Comparison of ENCODE assay signal across 1 cellular context in the genomic region with DNA sequence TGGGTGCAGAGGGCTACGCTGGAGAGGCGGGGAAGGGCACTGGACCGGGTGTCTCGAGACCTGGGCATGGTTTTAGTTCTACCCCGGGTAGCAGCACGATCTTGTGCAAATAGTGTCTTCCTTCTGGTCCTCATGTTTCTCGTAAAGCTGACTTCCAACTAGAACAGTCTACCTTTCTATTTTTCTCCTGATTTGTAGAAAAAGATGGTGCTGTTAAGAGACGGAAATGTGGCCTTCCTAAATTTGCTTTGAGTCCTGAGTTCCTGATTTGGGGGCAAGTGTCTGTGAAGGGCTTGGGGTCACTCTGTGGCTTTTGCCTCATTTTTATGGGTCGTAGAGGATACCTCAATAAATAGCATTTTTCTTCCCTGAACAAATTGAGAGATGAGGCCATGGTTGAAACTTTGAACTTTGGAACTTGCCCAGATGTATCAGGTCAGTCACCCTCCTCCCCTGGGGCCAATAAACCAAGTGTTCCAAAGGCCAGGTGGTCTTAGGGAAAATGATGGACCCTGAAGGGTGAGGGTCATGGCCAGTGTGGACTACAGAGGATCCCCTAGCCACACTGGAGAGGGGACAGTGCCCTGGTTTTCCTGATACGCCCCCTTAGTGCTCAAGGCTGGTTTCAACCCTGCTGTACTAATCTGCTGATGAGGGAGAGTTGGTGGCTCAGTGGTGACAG.
TF ChIP-seq lines count a peak whose summit lies in the region.

No MANE protein-coding gene starts in this region.

TF ChIP-seq in liver, 16 proteins besides CTCF, POLR2A, EP300 and RAD21 (continued from another document):
- TF ChIP-seq, protein P1, sequence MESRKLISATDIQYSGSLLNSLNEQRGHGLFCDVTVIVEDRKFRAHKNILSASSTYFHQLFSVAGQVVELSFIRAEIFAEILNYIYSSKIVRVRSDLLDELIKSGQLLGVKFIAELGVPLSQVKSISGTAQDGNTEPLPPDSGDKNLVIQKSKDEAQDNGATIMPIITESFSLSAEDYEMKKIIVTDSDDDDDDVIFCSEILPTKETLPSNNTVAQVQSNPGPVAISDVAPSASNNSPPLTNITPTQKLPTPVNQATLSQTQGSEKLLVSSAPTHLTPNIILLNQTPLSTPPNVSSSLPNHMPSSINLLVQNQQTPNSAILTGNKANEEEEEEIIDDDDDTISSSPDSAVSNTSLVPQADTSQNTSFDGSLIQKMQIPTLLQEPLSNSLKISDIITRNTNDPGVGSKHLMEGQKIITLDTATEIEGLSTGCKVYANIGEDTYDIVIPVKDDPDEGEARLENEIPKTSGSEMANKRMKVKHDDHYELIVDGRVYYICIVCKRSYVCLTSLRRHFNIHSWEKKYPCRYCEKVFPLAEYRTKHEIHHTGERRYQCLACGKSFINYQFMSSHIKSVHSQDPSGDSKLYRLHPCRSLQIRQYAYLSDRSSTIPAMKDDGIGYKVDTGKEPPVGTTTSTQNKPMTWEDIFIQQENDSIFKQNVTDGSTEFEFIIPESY (IDR thresholded peaks at IDR 0.05): no peak
- TF ChIP-seq HNF4A (conservative IDR thresholded peaks at IDR 0.05) (peak; percentile 98 to 99), NR2F2 (IDR thresholded peaks at IDR 0.05) (peak; percentile 52)
- TF ChIP-seq, protein P2, sequence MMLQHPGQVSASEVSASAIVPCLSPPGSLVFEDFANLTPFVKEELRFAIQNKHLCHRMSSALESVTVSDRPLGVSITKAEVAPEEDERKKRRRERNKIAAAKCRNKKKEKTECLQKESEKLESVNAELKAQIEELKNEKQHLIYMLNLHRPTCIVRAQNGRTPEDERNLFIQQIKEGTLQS (IDR thresholded peaks at IDR 0.05): no peak
